In the genomic region with DNA sequence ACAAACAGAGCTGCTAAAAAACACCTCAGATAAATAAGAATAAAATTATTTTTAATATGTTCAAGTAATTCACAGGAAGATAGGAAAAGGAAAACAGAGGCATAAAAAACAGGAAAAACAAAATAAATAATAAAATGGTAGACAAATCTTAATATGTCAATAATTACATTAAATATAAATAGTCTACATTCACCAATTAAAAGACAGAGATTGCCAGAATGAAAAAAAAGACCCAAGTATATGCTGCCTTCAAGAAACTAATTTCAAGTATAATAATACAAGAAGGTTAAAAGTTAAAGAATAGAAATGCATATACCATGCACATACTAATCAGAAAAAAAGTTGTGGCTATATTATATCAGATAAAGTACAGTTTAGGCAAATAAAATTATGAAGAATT, we compare ENCODE assay signal across 29 cellular contexts. TPM values are rescaled to one million over a fixed set of nuclear protein-coding genes. Genes with fewer than 3 reads are reported as not detected.
"Had no signal": no experiment of that assay in that cellular context is flagged by ENCODE, and none has a peak within 500 bp of the region (broad histone marks: within the 10 kb centered on the region; RNA-seq: fewer than 3 reads in every experiment).

No MANE protein-coding gene starts in this region.

- ATAC-seq: esophagus mucosa; gastroesophageal sphincter; heart left ventricle; mucosa of descending colon; natural killer cell treated with Interleukin-12 subunit alpha and Interleukin-12 subunit beta and Interleukin-15 and Interleukin-18, amount 100 ng/mL, for 72 hours; pancreas; sciatic nerve; stimulated activated effector memory CD8-positive, alpha-beta T cell treated with anti-CD3 and anti-CD28 coated beads, Interleukin-12 subunit alpha, Interleukin-12 subunit beta, amount 100 ng/mL, for 72 hours had no signal

- H3K27me3 ChIP-seq: colonic mucosa, pancreas, thyroid gland, vagina had no signal

- H3K36me3 Mint-ChIP-seq: memory B cell; naive B cell; stimulated activated effector memory CD8-positive, alpha-beta T cell treated with anti-CD3 and anti-CD28 coated beads, Interleukin-12 subunit alpha, Interleukin-12 subunit beta, amount 100 ng/mL, for 72 hours had no signal

- DNase-seq: colonic mucosa; effector CD8-positive, alpha-beta T cell; endodermal cell; foreskin fibroblast; heart left ventricle; hippocampal formation; mucosa of descending colon; naive B cell; pancreas; stimulated activated CD4-positive, alpha-beta T cell treated with anti-CD3 and anti-CD28 coated beads, Interleukin-2, amount 100 ng/mL, for 24 hours; stimulated activated CD4-positive, alpha-beta T cell treated with anti-CD3 and anti-CD28 coated beads, Interleukin-4, amount 100 ng/mL, for 24 hours; stimulated activated naive CD4-positive, alpha-beta T cell treated with Interleukin-2 at 50 U/mL for 16 hours; stomach; thyroid gland; trophoblast cell had no signal

- H3K4me3 ChIP-seq: colonic mucosa, gastroesophageal sphincter, lung, mucosa of descending colon, pancreas, stomach, thyroid gland, vagina had no signal

- H3K4me1 Mint-ChIP-seq: endodermal cell had no signal

- H3K4me1 ChIP-seq: colonic mucosa had no signal

- H3K36me3 ChIP-seq: colonic mucosa, gastroesophageal sphincter, heart left ventricle, neutrophil, pancreas, stomach, thyroid gland, vagina had no signal

- H3K27ac ChIP-seq: colonic mucosa, epithelial cell of prostate, gastroesophageal sphincter, neutrophil, pancreas, stomach, thyroid gland, vagina had no signal

- H3K4me3 Mint-ChIP-seq: dendritic cell treated with granulocyte-macrophage colony-stimulating factor and Interleukin-4, amounts not matched to agents 40 ng/mL and 50 ng/mL, for 4 days; endodermal cell; memory B cell; mesothelial cell of epicardium; natural killer cell treated with Interleukin-12 subunit alpha and Interleukin-12 subunit beta and Interleukin-15 and Interleukin-18, amount 100 ng/mL, for 72 hours; neural crest cell; stimulated activated effector memory CD8-positive, alpha-beta T cell treated with anti-CD3 and anti-CD28 coated beads, Interleukin-12 subunit alpha, Interleukin-12 subunit beta, amount 100 ng/mL, for 72 hours had no signal

- H3K9me3 Mint-ChIP-seq: natural killer cell treated with Interleukin-12 subunit alpha and Interleukin-12 subunit beta and Interleukin-15 and Interleukin-18, amount 100 ng/mL, for 72 hours had no signal

- H3K9me3 ChIP-seq: colonic mucosa, mucosa of descending colon, neutrophil, pancreas, thyroid gland, vagina had no signal

- H3K27ac Mint-ChIP-seq: dendritic cell treated with granulocyte-macrophage colony-stimulating factor and Interleukin-4, amounts not matched to agents 40 ng/mL and 50 ng/mL, for 4 days; endodermal cell; memory B cell; mesothelial cell of epicardium; natural killer cell treated with Interleukin-12 subunit alpha and Interleukin-12 subunit beta and Interleukin-15 and Interleukin-18, amount 100 ng/mL, for 72 hours; stimulated activated effector memory CD8-positive, alpha-beta T cell treated with anti-CD3 and anti-CD28 coated beads, Interleukin-12 subunit alpha, Interleukin-12 subunit beta, amount 100 ng/mL, for 72 hours had no signal

RNA-seq across cellular contexts. Expression of gene CYP2J2, which starts 1.9 kb away (rescaled TPM):
- total RNA-seq: natural killer cell treated with Interleukin-12 subunit alpha and Interleukin-12 subunit beta and Interleukin-15 and Interleukin-18, amount 100 ng/mL, for 72 hours; posterior vena cava had no signal
